ENCODE assay signal across 16 cellular contexts in the genomic region with DNA sequence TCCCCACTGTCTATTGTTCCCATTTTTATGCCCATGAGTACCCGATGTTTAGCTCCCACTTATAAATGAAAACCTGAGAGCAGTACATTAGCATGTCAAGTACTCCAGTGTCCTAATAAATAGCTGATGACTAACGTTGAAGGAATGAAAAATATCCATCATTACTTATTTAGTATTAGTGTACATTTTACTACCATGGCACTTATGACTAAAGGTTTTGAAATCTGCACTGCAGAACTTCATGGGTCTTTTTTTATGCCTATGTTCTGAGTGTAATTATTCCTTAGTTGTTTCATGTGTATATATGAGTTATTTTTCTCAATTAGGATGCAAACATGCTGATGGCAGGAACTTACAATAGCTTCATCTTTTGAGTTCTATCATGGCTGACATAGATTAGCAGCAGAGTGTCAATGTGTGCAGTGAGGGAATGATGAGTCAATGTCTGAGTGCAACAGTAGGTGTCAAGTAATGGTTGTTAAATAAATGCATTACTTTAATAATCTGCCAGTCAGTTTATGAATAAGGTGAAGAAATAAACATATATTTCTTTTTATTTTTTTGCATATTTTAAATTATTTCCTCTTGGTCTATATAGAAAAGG.
DNase-seq lines count a peak whose midpoint lies in the region; ATAC-seq lines count a peak whose summit lies in the region.
"Had no signal": no experiment of that assay in that cellular context is flagged by ENCODE, and none has a peak within 500 bp of the region (broad histone marks: within the 10 kb centered on the region; RNA-seq: fewer than 3 reads in every experiment).

No MANE protein-coding gene starts in this region.

- no peaks in the 10 kb centered on the region for H3K36me3 Mint-ChIP-seq in stimulated activated memory B cell treated with anti-CD40 and anti-IgM and Interleukin-4, amounts not matched to agents 10 μg/mL and 1 μg/mL and 100 μg/mL, for 72 hours
- H3K36me3 Mint-ChIP-seq: WTC11 had no signal

- no peak for ATAC-seq in stimulated activated memory B cell treated with anti-CD40 and anti-IgM and Interleukin-4, amounts not matched to agents 10 μg/mL and 1 μg/mL and 100 μg/mL, for 72 hours
- ATAC-seq in GM21526 (IDR thresholded peaks at IDR 0.05; ENCODE audit: low FRiP score, unreplicated experiment) = no peak
- ATAC-seq: sciatic nerve, WTC11 had no signal

- H3K36me3 ChIP-seq in ACC112 (ENCODE audit: insufficient read depth, low read length) (0 out of 2 replicates have a peak, but pooled peaks cover under 1% of the 10 kb centered on the region), MG63 (no peaks in the 10 kb centered on the region)
- H3K36me3 ChIP-seq: adrenal gland, BE2C, thyroid gland had no signal

- DNase-seq in HS-5 (ENCODE audit: low read depth) (peak; percentile 49), astrocyte of the hippocampus (ENCODE audit: low read depth, low spot score) (peak; percentile 65), iris pigment epithelial cell (ENCODE audit: low read depth) (peak; percentile 91), midbrain (lab: John Stamatoyannopoulos, UW) (no peak), MG63 (no peak)
- DNase-seq: adrenal gland, BE2C, endodermal cell, NCI-H446 treated with DMSO at 0.1 percent for 48 hours, SHP77, thyroid gland had no signal

- no peak overlapping the region for H3K4me3 Mint-ChIP-seq in stimulated activated memory B cell treated with anti-CD40 and anti-IgM and Interleukin-4, amounts not matched to agents 10 μg/mL and 1 μg/mL and 100 μg/mL, for 72 hours
- H3K4me3 Mint-ChIP-seq: endodermal cell, WTC11 had no signal

- no peak overlapping the region for H2AFZ ChIP-seq in ACC112 (ENCODE audit: low read length, unreplicated experiment)

- no peak overlapping the region for H3K27ac Mint-ChIP-seq in stimulated activated memory B cell treated with anti-CD40 and anti-IgM and Interleukin-4, amounts not matched to agents 10 μg/mL and 1 μg/mL and 100 μg/mL, for 72 hours
- H3K27ac Mint-ChIP-seq: endodermal cell, WTC11 had no signal

- H3K27me3 ChIP-seq in ACC112 (ENCODE audit: insufficient read depth, low read length) (no peaks in the 10 kb centered on the region), MG63 (no peaks in the 10 kb centered on the region)
- H3K27me3 ChIP-seq: thyroid gland had no signal

- H3K4me1 ChIP-seq in ACC112 (ENCODE audit: control insufficient read depth, insufficient read depth, low read length, unreplicated experiment) = peaks cover 23% of the 10 kb centered on the region
- H3K4me1 ChIP-seq: adrenal gland, BE2C, thyroid gland had no signal

- peak overlapping the region; percentile 89 for H3K27ac ChIP-seq in ACC112 (ENCODE audit: low read depth, low read length)
- H3K27ac ChIP-seq: adrenal gland, thyroid gland had no signal

- H3K79me2 ChIP-seq in ACC112 (ENCODE audit: control insufficient read depth, insufficient read depth, low read length, unreplicated experiment) = peaks cover 7% of the 10 kb centered on the region

- H3K9me3 ChIP-seq in MG63 = no peaks in the 10 kb centered on the region
- H3K9me3 ChIP-seq: BE2C, thyroid gland had no signal

- peaks cover 12% of the 10 kb centered on the region for H3K27me3 Mint-ChIP-seq in stimulated activated memory B cell treated with anti-CD40 and anti-IgM and Interleukin-4, amounts not matched to agents 10 μg/mL and 1 μg/mL and 100 μg/mL, for 72 hours

- H3K9me3 Mint-ChIP-seq in stimulated activated memory B cell treated with anti-CD40 and anti-IgM and Interleukin-4, amounts not matched to agents 10 μg/mL and 1 μg/mL and 100 μg/mL, for 72 hours = no peaks in the 10 kb centered on the region
- H3K9me3 Mint-ChIP-seq: endodermal cell had no signal

- H3K4me1 Mint-ChIP-seq in stimulated activated memory B cell treated with anti-CD40 and anti-IgM and Interleukin-4, amounts not matched to agents 10 μg/mL and 1 μg/mL and 100 μg/mL, for 72 hours = peaks cover 8% of the 10 kb centered on the region
- H3K4me1 Mint-ChIP-seq: endodermal cell, WTC11 had no signal

- H3K4me3 ChIP-seq in ACC112 (ENCODE audit: low read depth, low read length) (peak overlapping the region; percentile 20; the same call in 1 of the 2 replicates), MG63 (no peak overlapping the region)
- H3K4me3 ChIP-seq: adrenal gland, thyroid gland had no signal

Comparison
In these comparisons a context has a peak if more than half of its experiments do, and no peak if none do; other contexts are left out.
1. DNase-seq: peak in HS-5 (single experiment), astrocyte of the hippocampus (single experiment) and iris pigment epithelial cell (single experiment); none in midbrain (single experiment) and MG63 (single experiment).